Comparison of ENCODE assay signal across 21 cellular contexts in the genomic region with DNA sequence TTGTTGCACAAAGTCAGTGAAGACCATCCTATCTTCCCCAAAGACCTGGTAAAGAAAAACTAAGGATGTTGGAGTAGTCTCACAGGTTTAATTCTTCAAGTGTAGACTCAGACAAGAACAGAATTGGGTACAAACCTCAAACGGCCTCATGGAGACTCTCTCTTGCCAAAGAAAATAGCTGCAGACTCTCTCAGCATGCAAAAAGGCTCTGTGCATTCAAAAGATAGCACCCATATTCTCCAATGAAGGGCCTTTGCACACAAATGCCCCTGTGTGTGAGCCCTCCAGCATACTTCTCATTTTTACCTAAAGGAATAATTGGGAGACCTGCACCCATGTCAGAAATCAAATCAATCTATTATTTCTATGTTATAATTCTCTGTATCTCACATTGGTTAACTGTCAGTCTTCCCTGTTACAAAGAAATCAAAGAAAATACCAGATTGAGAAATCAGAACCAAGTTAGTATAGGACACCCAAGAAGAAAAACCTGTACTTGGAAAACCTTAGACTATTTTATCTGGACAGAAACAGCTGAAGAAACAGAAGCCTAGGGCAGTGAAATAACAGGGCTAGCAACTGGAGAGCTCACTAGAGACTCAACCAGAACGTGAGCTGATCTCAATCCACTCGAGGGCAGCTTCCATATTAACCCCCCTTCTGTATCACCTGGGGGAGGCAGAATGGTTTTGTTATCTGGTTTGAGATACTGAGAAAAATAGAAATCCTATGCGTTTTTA.
"Had no signal": no experiment of that assay in that cellular context is flagged by ENCODE, and none has a peak within 500 bp of the region (broad histone marks: within the 10 kb centered on the region; RNA-seq: fewer than 3 reads in every experiment).

No MANE protein-coding gene starts in this region.

- ATAC-seq: effector memory CD8-positive, alpha-beta T cell; heart left ventricle; stimulated activated naive CD8-positive, alpha-beta T cell treated with anti-CD3 and anti-CD28 coated beads, Interleukin-15, amount 100 ng/mL, for 72 hours; upper lobe of right lung had no signal

- DNase-seq: activated CD4-positive, alpha-beta memory T cell treated with anti-CD3 and anti-CD28 coated beads, Interleukin-2, amount 10 ng/mL, durations not matched to agents 7 days and 5 days; activated CD4-positive, alpha-beta T cell treated with anti-CD3 and anti-CD28 coated beads for 48 hours; activated CD4-positive, CD25-positive, alpha-beta regulatory T cell; activated naive CD4-positive, alpha-beta T cell treated with anti-CD3 and anti-CD28 coated beads for 36 hours; activated T-cell treated with anti-CD3 and anti-CD28 coated beads, Interleukin-2, amount 50 U/mL, for 24 hours; anterior cingulate cortex; effector memory CD8-positive, alpha-beta T cell; foreskin melanocyte; heart left ventricle; left ventricle myocardium inferior; mammary epithelial cell; midbrain; small intestine; stimulated activated CD4-positive, alpha-beta T cell treated with anti-CD3 and anti-CD28 coated beads, Interleukin-15, amount 100 ng/mL, for 24 hours; stimulated activated CD4-positive, alpha-beta T cell treated with anti-CD3 and anti-CD28 coated beads, Interleukin-2, amount 100 ng/mL, for 48 hours; stimulated activated naive CD8-positive, alpha-beta T cell treated with anti-CD3 and anti-CD28 coated beads, Interleukin-15, amount 100 ng/mL, for 72 hours; T1000; testis; upper lobe of right lung had no signal

- H3K4me3 Mint-ChIP-seq: activated CD4-positive, alpha-beta memory T cell treated with anti-CD3 and anti-CD28 coated beads, Interleukin-2, amount 10 ng/mL, durations not matched to agents 7 days and 5 days; activated naive CD4-positive, alpha-beta T cell treated with anti-CD3 and anti-CD28 coated beads for 36 hours; activated T-cell treated with anti-CD3 and anti-CD28 coated beads, Interleukin-2, amount 50 U/mL, for 24 hours; effector memory CD8-positive, alpha-beta T cell; stimulated activated naive CD8-positive, alpha-beta T cell treated with anti-CD3 and anti-CD28 coated beads, Interleukin-15, amount 100 ng/mL, for 72 hours had no signal

- H3K27me3 Mint-ChIP-seq: activated CD4-positive, alpha-beta memory T cell treated with anti-CD3 and anti-CD28 coated beads, Interleukin-2, amount 10 ng/mL, durations not matched to agents 7 days and 5 days; activated T-cell treated with anti-CD3 and anti-CD28 coated beads, Interleukin-2, amount 50 U/mL, for 24 hours; effector memory CD8-positive, alpha-beta T cell; stimulated activated naive CD8-positive, alpha-beta T cell treated with anti-CD3 and anti-CD28 coated beads, Interleukin-15, amount 100 ng/mL, for 72 hours had no signal

- H3K27ac Mint-ChIP-seq: activated CD4-positive, alpha-beta memory T cell treated with anti-CD3 and anti-CD28 coated beads, Interleukin-2, amount 10 ng/mL, durations not matched to agents 7 days and 5 days; activated naive CD4-positive, alpha-beta T cell treated with anti-CD3 and anti-CD28 coated beads for 36 hours; activated T-cell treated with anti-CD3 and anti-CD28 coated beads, Interleukin-2, amount 50 U/mL, for 24 hours; effector memory CD8-positive, alpha-beta T cell; stimulated activated naive CD8-positive, alpha-beta T cell treated with anti-CD3 and anti-CD28 coated beads, Interleukin-15, amount 100 ng/mL, for 72 hours had no signal

- H3K4me1 Mint-ChIP-seq: activated CD4-positive, alpha-beta memory T cell treated with anti-CD3 and anti-CD28 coated beads, Interleukin-2, amount 10 ng/mL, durations not matched to agents 7 days and 5 days; stimulated activated naive CD8-positive, alpha-beta T cell treated with anti-CD3 and anti-CD28 coated beads, Interleukin-15, amount 100 ng/mL, for 72 hours had no signal

- H3K4me3 ChIP-seq: heart left ventricle, left ventricle myocardium inferior, prostate gland, right atrium auricular region, testis, upper lobe of right lung had no signal

- H3K9me3 Mint-ChIP-seq: activated CD4-positive, alpha-beta memory T cell treated with anti-CD3 and anti-CD28 coated beads, Interleukin-2, amount 10 ng/mL, durations not matched to agents 7 days and 5 days; activated naive CD4-positive, alpha-beta T cell treated with anti-CD3 and anti-CD28 coated beads for 36 hours; activated T-cell treated with anti-CD3 and anti-CD28 coated beads, Interleukin-2, amount 50 U/mL, for 24 hours; effector memory CD8-positive, alpha-beta T cell; stimulated activated naive CD8-positive, alpha-beta T cell treated with anti-CD3 and anti-CD28 coated beads, Interleukin-15, amount 100 ng/mL, for 72 hours had no signal
